22 cellular contexts compared by ENCODE assay signal in the genomic region with DNA sequence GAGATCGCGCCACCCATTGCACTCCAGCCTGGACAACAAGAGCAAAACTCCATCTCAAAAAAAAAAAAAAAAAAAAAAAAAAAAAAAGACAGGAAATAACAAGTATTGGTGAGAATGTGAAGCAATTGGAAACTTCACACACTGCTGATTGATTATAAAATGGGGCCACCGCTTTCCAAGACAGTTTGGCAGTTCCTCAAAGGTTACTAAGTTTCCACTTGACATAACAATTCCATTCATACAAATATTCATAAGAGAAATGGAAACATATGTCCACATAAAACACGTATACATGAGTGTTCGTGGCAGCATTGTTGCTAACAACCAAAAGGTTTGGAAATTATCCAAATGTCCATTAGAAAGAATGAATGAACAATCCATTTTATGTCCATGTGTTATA.
"Had no signal": no experiment of that assay in that cellular context is flagged by ENCODE, and none has a peak within 500 bp of the region (broad histone marks: within the 10 kb centered on the region; RNA-seq: fewer than 3 reads in every experiment).

No MANE protein-coding gene starts in this region.

- H3K27me3 Mint-ChIP-seq: activated naive CD4-positive, alpha-beta T cell treated with anti-CD3 and anti-CD28 coated beads, Interleukin-2, amount 50 U/mL, for 24 hours; effector memory CD8-positive, alpha-beta T cell; memory B cell; type B pancreatic cell had no signal

- H3K27ac Mint-ChIP-seq: effector memory CD8-positive, alpha-beta T cell; memory B cell; T-helper 2 cell treated with Interferon-gamma antibody and Interleukin-4, amounts not matched to agents 5 μg/mL and 100 μg/mL, for 36 hours; type B pancreatic cell had no signal

- H3K4me3 Mint-ChIP-seq: memory B cell; T-helper 2 cell treated with Interferon-gamma antibody and Interleukin-4, amounts not matched to agents 5 μg/mL and 100 μg/mL, for 36 hours; type B pancreatic cell had no signal

- ATAC-seq: effector memory CD8-positive, alpha-beta T cell; esophagus mucosa; gastrocnemius medialis; left cardiac atrium; right lobe of liver had no signal

- DNase-seq: activated CD4-positive, alpha-beta T cell treated with anti-CD3 and anti-CD28 coated beads, Interleukin-2, amount 50 U/mL, for 48 hours; activated CD4-positive, CD25-positive, alpha-beta regulatory T cell treated with anti-CD3 and anti-CD28 coated beads, Interleukin-2, amount 50 U/mL, for 72 hours; activated gamma-delta T cell; activated T-cell treated with anti-CD3 and anti-CD28 coated beads, Interleukin-2, amount 50 U/mL, for 48 hours; adrenal gland; brain microvascular endothelial cell; caudate nucleus; dorsolateral prefrontal cortex; effector memory CD8-positive, alpha-beta T cell; gastrocnemius medialis; islet precursor cell; left cardiac atrium; occipital lobe; right lobe of liver; stimulated activated CD4-positive, alpha-beta T cell treated with anti-CD3 and anti-CD28 coated beads, Interleukin-1b, Interleukin-23, amount 100 ng/mL, for 48 hours; SW 1271; WERI-Rb-1 had no signal
